12 cellular contexts compared by ENCODE assay signal in genomic region chr4:54109226-54110018, GRCh38. TPM values are rescaled to one million over a fixed set of nuclear protein-coding genes. Genes with fewer than 3 reads are reported as not detected.
DNase-seq lines count a peak whose midpoint lies in the region; ATAC-seq and TF ChIP-seq lines count a peak whose summit lies in the region.
"Had no signal": no experiment of that assay in that cellular context is flagged by ENCODE, and none has a peak within 500 bp of the region (broad histone marks: within the 10 kb centered on the region; RNA-seq: fewer than 3 reads in every experiment).

No MANE protein-coding gene starts in this region.

- H3K27ac ChIP-seq in trophoblast cell (ENCODE audit: low read depth, low read length) (no peak overlapping the region), PC-9 (no peak overlapping the region), sigmoid colon (no peak overlapping the region)

- peaks cover 0 to 4% (median 0%) of the 10 kb centered on the region in 5 experiments for H3K9me3 Mint-ChIP-seq in brain
- H3K9me3 Mint-ChIP-seq in Caco-2 (ENCODE audit: unreplicated experiment), result no peaks in the 10 kb centered on the region
- no peaks in the 10 kb centered on the region for H3K9me3 Mint-ChIP-seq in effector memory CD8-positive, alpha-beta T cell

- peak overlapping the region; percentile 25 for H3K14ac ChIP-seq in trophoblast cell (ENCODE audit: low read length)

- WGBS in trophoblast cell (ENCODE audit: extremely low coverage, insufficient coverage, insufficient read length), result no CpG with 5 or more reads among the region's 54 CpGs
- 5 to 9% methylated on average over 54 of the region's 54 CpGs for WGBS in sigmoid colon, 2 donors

- no peaks in the 10 kb centered on the region for H3K9me2 ChIP-seq in PC-9 (ENCODE audit: insufficient read depth)

- POLR2A ChIA-PET in PC-9 (lab: Charles Lee; ENCODE audit: unreplicated experiment) (no interaction called here), Caco-2 (lab: Charles Lee) (no interaction called here)

- CTCF ChIA-PET in PC-9 (lab: Charles Lee), result no interaction called here
- CTCF ChIA-PET in Caco-2 (lab: Charles Lee), result no interaction called here

- DNase-seq in GM03348 (ENCODE audit: low spot score), result peak; percentile 21
- no peak for DNase-seq in trophoblast cell
- no peak for DNase-seq in PC-9
- no peak for DNase-seq in sigmoid colon
- no peak for DNase-seq in Caco-2
- DNase-seq in effector memory CD8-positive, alpha-beta T cell, result no peak
- DNase-seq: activated CD4-positive, alpha-beta T cell treated with anti-CD3 and anti-CD28 coated beads for 4 hours; NCI-H2081 treated with DMSO at 0.1 percent for 48 hours; stimulated activated CD8-positive, alpha-beta memory T cell treated with anti-CD3 and anti-CD28 coated beads, Interleukin-4, amount 100 ng/mL, for 48 hours had no signal

- no peaks in the 10 kb centered on the region for H3K79me2 ChIP-seq in trophoblast cell (ENCODE audit: control insufficient read depth, insufficient read depth, low read length, poor library complexity)
- no peaks in the 10 kb centered on the region for H3K79me2 ChIP-seq in PC-9 (ENCODE audit: low read depth)

- BruUV-seq in PC-9 (replicated peaks; lab: Mats Ljungman, UMichigan) (no TSS peak), Caco-2 (replicated peaks; lab: Mats Ljungman, UMichigan) (no TSS peak)

- H3K4me2 ChIP-seq in trophoblast cell (ENCODE audit: low read length), result peak overlapping the region; percentile 48
- no peak overlapping the region for H3K4me2 ChIP-seq in PC-9

- H2AFZ ChIP-seq in trophoblast cell (ENCODE audit: insufficient read depth, low read length, poor library complexity), result peak overlapping the region; percentile 74
- H2AFZ ChIP-seq in PC-9, result no peak overlapping the region

- H3K27me3 ChIP-seq in trophoblast cell (ENCODE audit: insufficient read depth, low read length), result peaks cover 19% of the 10 kb centered on the region
- H3K27me3 ChIP-seq in PC-9 (ENCODE audit: insufficient read depth, low read depth), result no peaks in the 10 kb centered on the region
- H3K27me3 ChIP-seq in sigmoid colon, result peaks cover 20 to 74% (median 41%) of the 10 kb centered on the region in 3 donors
- no peaks in the 10 kb centered on the region for H3K27me3 ChIP-seq in Caco-2 (replicated peaks; ENCODE audit: control insufficient read depth, insufficient read depth, low read length)

- H3K4ac ChIP-seq in trophoblast cell (ENCODE audit: low read depth, low read length), result peak overlapping the region; percentile 14

- no peaks in the 10 kb centered on the region for H3K9me3 ChIP-seq in iPS-18c (ENCODE audit: control insufficient read depth, insufficient read depth, low read length)
- H3K9me3 ChIP-seq in trophoblast cell (ENCODE audit: insufficient read depth, low read depth, low read length), result peaks cover 3% of the 10 kb centered on the region
- no peaks in the 10 kb centered on the region for H3K9me3 ChIP-seq in PC-9 (ENCODE audit: insufficient read depth, low read depth)
- H3K9me3 ChIP-seq in sigmoid colon, result no peaks in the 10 kb centered on the region
- H3K9me3 ChIP-seq in Caco-2, result no peaks in the 10 kb centered on the region

- H2BK12ac ChIP-seq in trophoblast cell (ENCODE audit: low read length), result peak overlapping the region; percentile 78

- peaks cover 59% of the 10 kb centered on the region for H3K4me1 Mint-ChIP-seq in brain
- H3K4me1 Mint-ChIP-seq in Caco-2 (ENCODE audit: low read depth, unreplicated experiment), result no peaks in the 10 kb centered on the region
- peaks cover 3 to 14% of the 10 kb centered on the region in 2 donors for H3K4me1 Mint-ChIP-seq in effector memory CD8-positive, alpha-beta T cell (ENCODE audit: low read depth in 2 of 2)

- intact Hi-C loops in PC-9 (cut with micrococcal nuclease; ENCODE audit: unreplicated experiment), result no loop called here
- intact Hi-C loops in sigmoid colon (cut with DNase I), result no loop called here
- intact Hi-C loops in Caco-2 (cut with micrococcal nuclease; ENCODE audit: unreplicated experiment), result no loop called here

- ATAC-seq in effector memory CD8-positive, alpha-beta T cell (replicated peaks), result no peak

- TF ChIP-seq CTCF in brain (conservative IDR thresholded peaks at IDR 0.05), result no peak
- TF ChIP-seq CTCF in PC-9 (conservative IDR thresholded peaks at IDR 0.05), result no peak
- no peak for TF ChIP-seq CTCF in sigmoid colon (IDR thresholded peaks at IDR 0.05)
- TF ChIP-seq CTCF in Caco-2 (IDR thresholded peaks at IDR 0.05; ENCODE audit: insufficient read depth in 1 of 2, low read depth in 1 of 2, low read length in 1 of 2, severe bottlenecking in 1 of 2, unreplicated experiment in 1 of 2), result no peak

- TF ChIP-seq EP300 in sigmoid colon (IDR thresholded peaks at IDR 0.05), result no peak

- peak overlapping the region; percentile 87 for H4K12ac ChIP-seq in trophoblast cell (ENCODE audit: low read depth, low read length)

- TF ChIP-seq POLR2A in sigmoid colon (IDR thresholded peaks at IDR 0.05), result no peak

- H3K27me3 Mint-ChIP-seq in brain, result peaks cover 53% of the 10 kb centered on the region
- H3K27me3 Mint-ChIP-seq in Caco-2 (ENCODE audit: insufficient read depth, unreplicated experiment), result no peaks in the 10 kb centered on the region
- H3K27me3 Mint-ChIP-seq in effector memory CD8-positive, alpha-beta T cell, result peaks cover 72 to 80% of the 10 kb centered on the region in 2 donors

- H3K4me1 ChIP-seq in trophoblast cell (ENCODE audit: control insufficient read depth in 1 of 2, insufficient read depth in 2 of 2, low read length in 2 of 2) (peaks cover 16 to 20% of the 10 kb centered on the region in 2 experiments), PC-9 (replicated peaks; ENCODE audit: insufficient read depth) (no peaks in the 10 kb centered on the region), sigmoid colon (peaks cover 0 to 14% (median 7%) of the 10 kb centered on the region in 4 donors), Caco-2 (no peaks in the 10 kb centered on the region)

- H4K20me1 ChIP-seq in PC-9 (ENCODE audit: insufficient read depth), result no peaks in the 10 kb centered on the region

- H3K9ac ChIP-seq in trophoblast cell (ENCODE audit: low read length), result no peak overlapping the region

- H3K27ac Mint-ChIP-seq in brain (peak overlapping the region in 1 of 5 experiments; percentile 79), Caco-2 (ENCODE audit: unreplicated experiment) (no peak overlapping the region)
- no peak overlapping the region for H3K27ac Mint-ChIP-seq in effector memory CD8-positive, alpha-beta T cell

- H3K36me3 Mint-ChIP-seq in brain (no peaks in the 10 kb centered on the region), Caco-2 (ENCODE audit: insufficient read depth, unreplicated experiment) (no peaks in the 10 kb centered on the region)
- H3K36me3 Mint-ChIP-seq in effector memory CD8-positive, alpha-beta T cell (ENCODE audit: insufficient read depth), result no peaks in the 10 kb centered on the region

- H2BK5ac ChIP-seq in trophoblast cell (ENCODE audit: low read depth, low read length, poor library complexity), result no peak overlapping the region

- H2AK5ac ChIP-seq in trophoblast cell (ENCODE audit: low read length), result peak overlapping the region; percentile 70

- no peak overlapping the region for H3K18ac ChIP-seq in trophoblast cell (ENCODE audit: low read length)

- no peaks in the 10 kb centered on the region for H3K36me3 ChIP-seq in trophoblast cell (ENCODE audit: control insufficient read depth in 1 of 2, insufficient read depth in 2 of 2, low read length in 2 of 2)
- no peaks in the 10 kb centered on the region for H3K36me3 ChIP-seq in PC-9 (ENCODE audit: low read depth)
- no peaks in the 10 kb centered on the region for H3K36me3 ChIP-seq in sigmoid colon
- no peaks in the 10 kb centered on the region for H3K36me3 ChIP-seq in Caco-2 (ENCODE audit: control insufficient read depth, insufficient read depth, low read length)

- peak overlapping the region; percentile 76 for H4K8ac ChIP-seq in trophoblast cell (ENCODE audit: low read depth, low read length)

- H3K23ac ChIP-seq in trophoblast cell (ENCODE audit: low read length), result no peak overlapping the region

- peak overlapping the region; percentile 85 for H2BK120ac ChIP-seq in trophoblast cell (ENCODE audit: insufficient read depth, low read length, poor library complexity)

- H3K4me3 ChIP-seq in iPS-18c (ENCODE audit: insufficient read depth, low read depth, low read length) (peak overlapping the region; percentile 52), trophoblast cell (ENCODE audit: low read depth, low read length) (no peak overlapping the region), PC-9 (no peak overlapping the region), sigmoid colon (no peak overlapping the region), Caco-2 (ENCODE audit: low read depth, low read length) (no peak overlapping the region)

- peak overlapping the region; percentile 42 for H4K91ac ChIP-seq in trophoblast cell (ENCODE audit: low read depth, low read length)

- H3K4me3 Mint-ChIP-seq in brain (peak overlapping the region; percentile 47 to 81 (median 72)), Caco-2 (ENCODE audit: unreplicated experiment) (no peak overlapping the region)
- H3K4me3 Mint-ChIP-seq in effector memory CD8-positive, alpha-beta T cell, result no peak overlapping the region

- peaks cover 7% of the 10 kb centered on the region for H3K79me1 ChIP-seq in trophoblast cell (ENCODE audit: low read length)

- H3F3A ChIP-seq in PC-9 (ENCODE audit: insufficient read depth, low read depth), result no peaks in the 10 kb centered on the region

RNA-seq across cellular contexts. Expression of gene GSX2, which starts 9.5 kb away (rescaled TPM):
- polyA plus RNA-seq in brain (ENCODE audit: insufficient read depth, low read depth, low replicate concordance), result 0.19 TPM
- 0.07 and 0.10 TPM in 2 replicates for polyA plus RNA-seq in trophoblast cell (2013)
- not detected in 2 replicates for total RNA-seq in PC-9 (2021)
- total RNA-seq in sigmoid colon, result not detected
- not detected for polyA plus RNA-seq in sigmoid colon
- total RNA-seq in Caco-2 (2022), result not detected in 2 replicates
- total RNA-seq: mucosa of gallbladder had no signal

RNA-seq across cellular contexts. Expression of gene CHIC2, which starts 45.0 kb away (rescaled TPM):
- 11.3 TPM for polyA plus RNA-seq in brain (ENCODE audit: insufficient read depth, low read depth, low replicate concordance)
- polyA plus RNA-seq in trophoblast cell (2013), result 19.9 and 20.4 TPM in 2 replicates
- total RNA-seq in PC-9 (2021), result 8.7 and 12.1 TPM in 2 replicates
- total RNA-seq in sigmoid colon, result 10 to 100 TPM; 22.8 to 34.6 (median 25.0) TPM
- 10 to 100 TPM; 17.6 to 19.8 (median 18.0) TPM for polyA plus RNA-seq in sigmoid colon
- total RNA-seq in Caco-2 (2022), result 24.9 and 30.0 TPM in 2 replicates

Comparison
In these comparisons a context has a peak if more than half of its experiments do, and no peak if none do; other contexts are left out.
1. H3K4me3 Mint-ChIP-seq: peak in brain (5 of 5); none in Caco-2 (single experiment) and effector memory CD8-positive, alpha-beta T cell (0 of 2).